Comparison of ENCODE assay signal across 1 cellular context in the genomic region with DNA sequence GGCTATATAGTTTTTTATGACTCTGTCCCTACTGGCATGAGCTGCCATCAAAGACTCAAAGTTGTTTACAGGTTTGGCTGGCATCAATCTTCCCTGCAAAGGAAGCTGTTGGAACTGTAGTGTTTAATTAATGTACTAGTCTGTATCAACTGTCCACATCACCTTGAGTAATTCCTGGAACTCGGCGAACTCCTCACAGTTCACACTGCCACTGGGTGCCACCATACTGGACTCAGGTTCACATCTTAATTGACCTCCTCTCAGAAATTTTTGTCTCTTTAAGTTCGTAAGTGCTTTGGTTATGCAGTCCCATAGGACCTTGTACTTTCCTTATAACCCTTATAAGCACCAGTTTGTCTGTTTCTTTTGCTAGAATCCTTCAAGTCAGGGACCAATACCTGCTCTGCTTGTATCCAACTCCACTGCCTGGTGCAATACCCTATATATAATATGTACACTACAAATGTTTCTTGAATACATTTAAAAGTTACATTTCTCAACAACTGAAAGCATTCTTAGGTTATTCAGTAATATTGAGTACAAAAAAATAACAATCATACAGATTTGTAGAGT.
TF ChIP-seq lines count a peak whose summit lies in the region.

No MANE protein-coding gene starts in this region.

TF ChIP-seq in neural cell, 6 proteins besides CTCF, POLR2A, EP300 and RAD21 (continued from another document):
- TF ChIP-seq MXI1 (conservative IDR thresholded peaks at IDR 0.05; ENCODE audit: poor library complexity, severe bottlenecking) (no peak), SMC3 (conservative IDR thresholded peaks at IDR 0.05; ENCODE audit: poor library complexity) (no peak), POLR2AphosphoS5 (IDR thresholded peaks at IDR 0.05) (no peak)
- TF ChIP-seq, protein P1, sequence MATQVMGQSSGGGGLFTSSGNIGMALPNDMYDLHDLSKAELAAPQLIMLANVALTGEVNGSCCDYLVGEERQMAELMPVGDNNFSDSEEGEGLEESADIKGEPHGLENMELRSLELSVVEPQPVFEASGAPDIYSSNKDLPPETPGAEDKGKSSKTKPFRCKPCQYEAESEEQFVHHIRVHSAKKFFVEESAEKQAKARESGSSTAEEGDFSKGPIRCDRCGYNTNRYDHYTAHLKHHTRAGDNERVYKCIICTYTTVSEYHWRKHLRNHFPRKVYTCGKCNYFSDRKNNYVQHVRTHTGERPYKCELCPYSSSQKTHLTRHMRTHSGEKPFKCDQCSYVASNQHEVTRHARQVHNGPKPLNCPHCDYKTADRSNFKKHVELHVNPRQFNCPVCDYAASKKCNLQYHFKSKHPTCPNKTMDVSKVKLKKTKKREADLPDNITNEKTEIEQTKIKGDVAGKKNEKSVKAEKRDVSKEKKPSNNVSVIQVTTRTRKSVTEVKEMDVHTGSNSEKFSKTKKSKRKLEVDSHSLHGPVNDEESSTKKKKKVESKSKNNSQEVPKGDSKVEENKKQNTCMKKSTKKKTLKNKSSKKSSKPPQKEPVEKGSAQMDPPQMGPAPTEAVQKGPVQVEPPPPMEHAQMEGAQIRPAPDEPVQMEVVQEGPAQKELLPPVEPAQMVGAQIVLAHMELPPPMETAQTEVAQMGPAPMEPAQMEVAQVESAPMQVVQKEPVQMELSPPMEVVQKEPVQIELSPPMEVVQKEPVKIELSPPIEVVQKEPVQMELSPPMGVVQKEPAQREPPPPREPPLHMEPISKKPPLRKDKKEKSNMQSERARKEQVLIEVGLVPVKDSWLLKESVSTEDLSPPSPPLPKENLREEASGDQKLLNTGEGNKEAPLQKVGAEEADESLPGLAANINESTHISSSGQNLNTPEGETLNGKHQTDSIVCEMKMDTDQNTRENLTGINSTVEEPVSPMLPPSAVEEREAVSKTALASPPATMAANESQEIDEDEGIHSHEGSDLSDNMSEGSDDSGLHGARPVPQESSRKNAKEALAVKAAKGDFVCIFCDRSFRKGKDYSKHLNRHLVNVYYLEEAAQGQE (IDR thresholded peaks at IDR 0.05; ENCODE audit: borderline replicate concordance), result no peak
